In the genomic region with DNA sequence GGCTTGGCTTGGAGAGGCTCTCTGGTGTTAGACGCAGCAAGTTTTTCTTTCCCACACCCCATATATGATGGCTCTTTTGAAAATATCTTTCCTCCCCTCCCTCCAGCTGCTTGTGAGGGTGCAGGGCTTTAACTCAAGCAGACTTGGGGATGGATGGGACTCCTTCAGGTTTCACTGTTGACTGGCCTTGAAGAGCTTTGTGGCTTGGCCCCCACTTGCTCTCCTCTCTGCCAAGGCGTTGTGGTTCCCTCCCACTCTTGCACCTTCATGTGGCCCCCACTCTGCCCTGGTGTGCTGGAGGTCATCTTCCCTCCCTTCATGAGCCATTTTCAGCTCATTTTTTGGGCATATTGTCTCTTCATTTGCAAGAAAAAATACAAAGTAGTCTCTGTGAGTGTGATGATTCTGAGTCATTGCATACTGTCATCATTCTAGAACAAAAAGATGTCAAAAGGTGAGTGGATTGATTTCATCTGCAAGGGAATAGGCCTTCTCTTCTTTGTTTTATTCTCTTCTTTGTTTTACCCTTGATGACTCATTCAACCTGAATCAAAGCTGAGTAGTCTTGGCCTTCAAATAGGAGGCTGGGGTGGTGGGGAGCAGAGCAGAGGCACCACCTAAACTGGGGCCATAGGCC, we compare ENCODE assay signal across 2 cellular contexts.
A peak's percentile ranks its signal among the peaks of the same experiment; 100 is the strongest.
TF ChIP-seq lines count a peak whose summit lies in the region.

No MANE protein-coding gene starts in this region.

TF ChIP-seq in HepG2, 621 proteins besides CTCF, POLR2A, EP300 and RAD21 (continues in another document):
- TF ChIP-seq XRCC5 (optimal IDR thresholded peaks at IDR 0.05; ENCODE audit: low read length) (no peak), FOSL2 (CRISPR knock-in tag; IDR thresholded peaks at IDR 0.05) (peak; percentile 76), GATAD2A (CRISPR knock-in tag; IDR thresholded peaks at IDR 0.05) (no peak), ZFP82 (CRISPR knock-in tag; IDR thresholded peaks at IDR 0.05; ENCODE audit: borderline replicate concordance) (0 out of 2 replicates have a peak, but pooled peaks have one; percentile 28), ZNF746 (CRISPR knock-in tag; IDR thresholded peaks at IDR 0.05) (no peak), ZGPAT (CRISPR knock-in tag; IDR thresholded peaks at IDR 0.05) (no peak), SOX5 (CRISPR knock-in tag; IDR thresholded peaks at IDR 0.05; ENCODE audit: borderline replicate concordance) (peak; percentile 69; the same call in 1 of the 2 replicates), DNMT1 (CRISPR knock-in tag; IDR thresholded peaks at IDR 0.05) (peak; percentile 28; the same call in 1 of the 2 replicates), ZNF33A (CRISPR knock-in tag; IDR thresholded peaks at IDR 0.05; ENCODE audit: borderline replicate concordance) (no peak; the same call in 1 of the 2 replicates), TRAFD1 (CRISPR knock-in tag; IDR thresholded peaks at IDR 0.05; ENCODE audit: borderline replicate concordance) (no peak), NR2F6 (IDR thresholded peaks at IDR 0.05) (no peak; the same call in 1 of the 2 replicates), NR2F6 (CRISPR knock-in tag; IDR thresholded peaks at IDR 0.05) (0 out of 2 replicates have a peak, but pooled peaks have one; percentile 9), ZBTB21 (CRISPR knock-in tag; IDR thresholded peaks at IDR 0.05) (no peak), ZFP36L1 (CRISPR knock-in tag; IDR thresholded peaks at IDR 0.05) (peak; percentile 3; the same call in 1 of the 2 replicates), ZNF713 (CRISPR knock-in tag; IDR thresholded peaks at IDR 0.05) (no peak), WIZ (CRISPR knock-in tag; IDR thresholded peaks at IDR 0.05) (0 out of 2 replicates have a peak, but pooled peaks have one; percentile 50), ZFY (CRISPR knock-in tag; IDR thresholded peaks at IDR 0.05) (0 out of 2 replicates have a peak, but pooled peaks have one; percentile 13), SOX13 (IDR thresholded peaks at IDR 0.05) (no peak), SOX13 (CRISPR knock-in tag; conservative IDR thresholded peaks at IDR 0.05 in 1 of 2, IDR thresholded peaks at IDR 0.05 in 1 of 2) (peak in 1 of 2 experiments; percentile 79; a peak in 2 of 4 replicates), ZNF281 (CRISPR knock-in tag; IDR thresholded peaks at IDR 0.05; ENCODE audit: borderline replicate concordance) (no peak), MAF1 (CRISPR knock-in tag; IDR thresholded peaks at IDR 0.05; ENCODE audit: borderline replicate concordance) (no peak), PRPF4 (IDR thresholded peaks at IDR 0.05; ENCODE audit: low read depth, low read length, poor library complexity, severe bottlenecking) (no peak), ZNF629 (CRISPR knock-in tag; conservative IDR thresholded peaks at IDR 0.05) (no peak)
- TF ChIP-seq, protein P1, sequence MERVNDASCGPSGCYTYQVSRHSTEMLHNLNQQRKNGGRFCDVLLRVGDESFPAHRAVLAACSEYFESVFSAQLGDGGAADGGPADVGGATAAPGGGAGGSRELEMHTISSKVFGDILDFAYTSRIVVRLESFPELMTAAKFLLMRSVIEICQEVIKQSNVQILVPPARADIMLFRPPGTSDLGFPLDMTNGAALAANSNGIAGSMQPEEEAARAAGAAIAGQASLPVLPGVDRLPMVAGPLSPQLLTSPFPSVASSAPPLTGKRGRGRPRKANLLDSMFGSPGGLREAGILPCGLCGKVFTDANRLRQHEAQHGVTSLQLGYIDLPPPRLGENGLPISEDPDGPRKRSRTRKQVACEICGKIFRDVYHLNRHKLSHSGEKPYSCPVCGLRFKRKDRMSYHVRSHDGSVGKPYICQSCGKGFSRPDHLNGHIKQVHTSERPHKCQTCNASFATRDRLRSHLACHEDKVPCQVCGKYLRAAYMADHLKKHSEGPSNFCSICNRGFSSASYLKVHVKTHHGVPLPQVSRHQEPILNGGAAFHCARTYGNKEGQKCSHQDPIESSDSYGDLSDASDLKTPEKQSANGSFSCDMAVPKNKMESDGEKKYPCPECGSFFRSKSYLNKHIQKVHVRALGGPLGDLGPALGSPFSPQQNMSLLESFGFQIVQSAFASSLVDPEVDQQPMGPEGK (CRISPR knock-in tag; IDR thresholded peaks at IDR 0.05), result peak; percentile 34; the same call in 1 of the 2 replicates

TF ChIP-seq in WTC11, 78 proteins besides CTCF, POLR2A, EP300 and RAD21:
- no peak for TF ChIP-seq NR3C1 (CRISPR knock-in tag; conservative IDR thresholded peaks at IDR 0.05; ENCODE audit: low read depth)
- no peak for TF ChIP-seq PREB (CRISPR knock-in tag; IDR thresholded peaks at IDR 0.05; ENCODE audit: borderline replicate concordance)
- TF ChIP-seq MYBL2 (CRISPR knock-in tag; IDR thresholded peaks at IDR 0.05), result no peak
- no peak for TF ChIP-seq PRRX2 (CRISPR knock-in tag; IDR thresholded peaks at IDR 0.05)
- TF ChIP-seq ATF3 (CRISPR knock-in tag; conservative IDR thresholded peaks at IDR 0.05), result no peak
- no peak for TF ChIP-seq E2F5 (CRISPR knock-in tag; IDR thresholded peaks at IDR 0.05)
- TF ChIP-seq USF2 (CRISPR knock-in tag; IDR thresholded peaks at IDR 0.05), result no peak
- TF ChIP-seq CREB1 (CRISPR knock-in tag; IDR thresholded peaks at IDR 0.05), result no peak
- no peak for TF ChIP-seq CBFB (CRISPR knock-in tag; IDR thresholded peaks at IDR 0.05; ENCODE audit: low read depth)
- TF ChIP-seq, protein P2, sequence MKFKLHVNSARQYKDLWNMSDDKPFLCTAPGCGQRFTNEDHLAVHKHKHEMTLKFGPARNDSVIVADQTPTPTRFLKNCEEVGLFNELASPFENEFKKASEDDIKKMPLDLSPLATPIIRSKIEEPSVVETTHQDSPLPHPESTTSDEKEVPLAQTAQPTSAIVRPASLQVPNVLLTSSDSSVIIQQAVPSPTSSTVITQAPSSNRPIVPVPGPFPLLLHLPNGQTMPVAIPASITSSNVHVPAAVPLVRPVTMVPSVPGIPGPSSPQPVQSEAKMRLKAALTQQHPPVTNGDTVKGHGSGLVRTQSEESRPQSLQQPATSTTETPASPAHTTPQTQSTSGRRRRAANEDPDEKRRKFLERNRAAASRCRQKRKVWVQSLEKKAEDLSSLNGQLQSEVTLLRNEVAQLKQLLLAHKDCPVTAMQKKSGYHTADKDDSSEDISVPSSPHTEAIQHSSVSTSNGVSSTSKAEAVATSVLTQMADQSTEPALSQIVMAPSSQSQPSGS (CRISPR knock-in tag; IDR thresholded peaks at IDR 0.05; ENCODE audit: borderline replicate concordance, low read depth), result no peak
- no peak for TF ChIP-seq SOX15 (CRISPR knock-in tag; IDR thresholded peaks at IDR 0.05)
- TF ChIP-seq IRF2 (CRISPR knock-in tag; IDR thresholded peaks at IDR 0.05; ENCODE audit: borderline replicate concordance, low read depth), result no peak
